Comparison of ENCODE assay signal across 9 cellular contexts in the genomic region with DNA sequence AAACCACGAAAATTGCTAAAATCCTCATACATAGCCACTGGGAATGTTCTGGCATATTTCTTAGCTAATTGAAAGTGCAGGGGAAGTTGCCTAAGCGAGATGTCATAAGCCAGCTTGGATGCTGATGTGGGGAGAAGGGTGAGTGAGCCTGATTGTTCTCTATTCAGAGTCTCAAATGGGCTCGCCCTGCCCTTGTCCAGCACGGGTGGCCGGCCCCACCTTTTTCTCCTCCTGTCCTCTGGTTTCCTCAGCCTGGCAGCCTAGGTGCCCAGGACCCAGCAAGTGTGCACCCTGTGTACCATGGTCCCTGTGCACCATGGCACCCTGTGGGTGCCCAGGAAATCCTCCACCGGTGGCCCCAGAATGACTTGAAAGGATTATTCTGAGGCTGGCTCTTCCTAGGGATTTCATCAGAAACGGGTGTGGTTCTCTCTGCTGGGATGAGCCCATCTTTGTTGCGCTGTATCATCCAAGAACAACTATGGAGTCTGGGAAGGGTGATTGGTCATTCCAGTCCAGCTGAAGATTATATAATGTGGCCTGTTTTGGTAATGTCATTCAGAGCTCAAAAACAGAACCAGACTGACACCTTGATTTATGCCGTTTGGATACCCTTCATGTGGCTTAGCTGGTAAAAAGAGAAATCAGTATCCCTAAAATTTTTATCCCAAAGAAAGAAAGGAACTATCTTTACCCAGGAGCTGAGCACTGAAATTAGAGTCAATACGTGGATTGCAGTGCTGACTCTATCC.
DNase-seq lines count a peak whose midpoint lies in the region; ATAC-seq, FAIRE-seq and TF ChIP-seq lines count a peak whose summit lies in the region.
"Had no signal": no experiment of that assay in that cellular context is flagged by ENCODE, and none has a peak within 500 bp of the region (broad histone marks: within the 10 kb centered on the region; RNA-seq: fewer than 3 reads in every experiment).

No MANE protein-coding gene starts in this region.

- H3F3A ChIP-seq in MM.1S (ENCODE audit: insufficient read depth, low read length) = peaks cover 13% of the 10 kb centered on the region

- no peaks in the 10 kb centered on the region for H3K36me3 ChIP-seq in MM.1S (replicated peaks; ENCODE audit: insufficient read depth, low read length)

- H3K79me2 ChIP-seq in MM.1S (ENCODE audit: low read length) = no peaks in the 10 kb centered on the region

- H3K9ac ChIP-seq in MM.1S (ENCODE audit: low read length) = no peak overlapping the region

- H3K4me1 ChIP-seq in MM.1S (ENCODE audit: low read length) = peaks cover 18% of the 10 kb centered on the region

- DNase-seq in AG08395 (ENCODE audit: low spot score) (peak; percentile 57), MV-4-11 (lab: John Stamatoyannopoulos, UW) (peak; percentile 22), choroid plexus epithelial cell (ENCODE audit: low read depth) (peak; percentile 46), myocyte (ENCODE audit: low read depth) (peak; percentile 34), KG1 (lab: John Stamatoyannopoulos, UW) (no peak), MM.1S (no peak), D721Med (ENCODE audit: insufficient read length, low spot score) (no peak)

- H2AFZ ChIP-seq in MM.1S (ENCODE audit: low read length) = no peak overlapping the region

- no peak for FAIRE-seq in D721Med (lab: Jason Lieb, UNC)
- FAIRE-seq: islet of Langerhans had no signal

- no peak overlapping the region for H3K4me2 ChIP-seq in MM.1S (ENCODE audit: low read depth, low read length)

- TF ChIP-seq CTCF in choroid plexus epithelial cell (conservative IDR thresholded peaks at IDR 0.05; ENCODE audit: low read depth, low read length) (no peak), MM.1S (IDR thresholded peaks at IDR 0.05; ENCODE audit: low read length) (no peak), D721Med (IDR thresholded peaks at IDR 0.05; ENCODE audit: insufficient read depth, missing control alignments) (no peak)

- no peaks in the 10 kb centered on the region for H3K9me2 ChIP-seq in MM.1S (replicated peaks; ENCODE audit: insufficient read depth, low read length)

- H3K9me3 ChIP-seq in MM.1S (replicated peaks; ENCODE audit: insufficient read depth, low read length) = no peaks in the 10 kb centered on the region

- H3K27me3 ChIP-seq in MM.1S (replicated peaks; ENCODE audit: insufficient read depth, low read length) = no peaks in the 10 kb centered on the region

- H3K27ac ChIP-seq in MM.1S (ENCODE audit: low read length) = no peak overlapping the region

- no peaks in the 10 kb centered on the region for H4K20me1 ChIP-seq in MM.1S (ENCODE audit: insufficient read depth, low read length)

- no peak overlapping the region for H3K4me3 ChIP-seq in choroid plexus epithelial cell (ENCODE audit: low read depth, low read length)
- H3K4me3 ChIP-seq in MM.1S (ENCODE audit: low read length) = no peak overlapping the region

- no peak for ATAC-seq in GM21619 (IDR thresholded peaks at IDR 0.05; ENCODE audit: unreplicated experiment)

Comparison
In these comparisons a context has a peak if more than half of its experiments do, and no peak if none do; other contexts are left out.
1. DNase-seq: peak in AG08395 (single experiment), MV-4-11 (single experiment), choroid plexus epithelial cell (single experiment) and myocyte (single experiment); none in KG1 (single experiment), MM.1S (single experiment) and D721Med (single experiment).